Comparison of ENCODE assay signal across 7 cellular contexts in the genomic region with DNA sequence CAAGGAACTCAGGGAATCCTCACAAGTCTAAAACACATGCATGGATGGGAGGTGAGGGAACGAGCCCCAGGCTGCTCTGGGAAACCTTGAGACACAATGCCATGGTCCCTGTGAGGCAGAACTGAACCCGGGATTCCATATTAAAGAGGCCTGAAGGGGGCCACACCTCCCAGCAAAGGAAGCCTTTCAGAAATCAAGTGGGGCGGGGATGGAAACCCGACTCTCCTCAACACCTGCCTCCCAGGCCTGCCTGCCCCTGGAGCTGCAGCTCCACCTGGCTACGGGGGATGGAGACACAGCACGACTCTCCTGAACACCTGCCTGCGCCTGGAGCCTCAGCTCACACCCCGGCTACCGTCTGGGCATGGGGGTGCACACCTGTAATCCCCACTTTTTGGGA.
DNase-seq lines count a peak whose midpoint lies in the region; ATAC-seq and TF ChIP-seq lines count a peak whose summit lies in the region.
"Not testable (repeated sequence)": the region's sequence is repeated elsewhere in the genome, so short reads cannot be mapped to it uniquely, and the experiment has no call there.

No MANE protein-coding gene starts in this region.

- TF ChIP-seq POLR2A in right lobe of liver (IDR thresholded peaks at IDR 0.05), result not testable (repeated sequence)

- in situ Hi-C loops in KBM-7 (cut with MboI; ENCODE audit: low pct_unique_long_range_greater_than_20kb, low sequenced_read_pairs), result not testable (repeated sequence)

- peak; percentile 50 to 79 (median 60) for ATAC-seq in right lobe of liver

- H3K4me1 ChIP-seq in right lobe of liver, result not testable (repeated sequence)

- H3K27me3 ChIP-seq in right lobe of liver, result not testable (repeated sequence)

- not testable (repeated sequence) for H3K27ac ChIP-seq in right lobe of liver

- not testable (repeated sequence) for H3K4me3 ChIP-seq in GM12865 (ENCODE audit: low read depth, low read length); epithelial cell of esophagus (ENCODE audit: low read length); right lobe of liver

- TF ChIP-seq CTCF in GM12865 (IDR thresholded peaks at IDR 0.05; ENCODE audit: insufficient read depth, low read depth, low read length, missing control alignments), result not testable (repeated sequence)
- TF ChIP-seq CTCF in epithelial cell of esophagus (IDR thresholded peaks at IDR 0.05; ENCODE audit: insufficient read depth, low read depth, low read length, missing control alignments), result peak; percentile 51
- peak; percentile 10 to 27 (median 21) for TF ChIP-seq CTCF in right lobe of liver (IDR thresholded peaks at IDR 0.05)

- intact Hi-C loops in right lobe of liver (cut with DNase I), result not testable (repeated sequence)

- not testable (repeated sequence) for H3K36me3 ChIP-seq in right lobe of liver

- WGBS in right lobe of liver (ENCODE audit: insufficient coverage, low coverage, low lambda C conversion rate, missing lambda C conversion rate), result 67% methylated on average over 6 of the region's 9 CpGs

- DNase-seq in GM12865 (ENCODE audit: low read depth), result peak; percentile 35
- peak; percentile 16 for DNase-seq in KBM-7
- peak; percentile 81 for DNase-seq in NCI-H2029 treated with DMSO at 0.1 percent for 48 hours (lab: John Stamatoyannopoulos, UW)
- DNase-seq in NCI-H774 (lab: John Stamatoyannopoulos, UW), result peak; percentile 90
- peak; percentile 85 for DNase-seq in SW480 (ENCODE audit: low spot score)
- peak; percentile 66 for DNase-seq in epithelial cell of esophagus (ENCODE audit: low read depth)
- DNase-seq in right lobe of liver, result peak in 1 of 3 donors; percentile 39

- not testable (repeated sequence) for H3K9me3 ChIP-seq in right lobe of liver
